In genomic region chr2:86050301-86050700, GRCh38 we compare ENCODE assay signal across 22 cellular contexts.
"Had no signal": no experiment of that assay in that cellular context is flagged by ENCODE, and none has a peak within 500 bp of the region (broad histone marks: within the 10 kb centered on the region; RNA-seq: fewer than 3 reads in every experiment).

No MANE protein-coding gene starts in this region.

- H3K9me3 Mint-ChIP-seq: activated CD4-positive, alpha-beta T cell treated with anti-CD3 and anti-CD28 coated beads, Interleukin-2, amount 10 ng/mL, durations not matched to agents 7 days and 5 days; activated naive CD4-positive, alpha-beta T cell treated with anti-CD3 and anti-CD28 coated beads, Interleukin-2, amount 50 U/mL, for 24 hours; mesothelial cell of epicardium; nephron had no signal

- H3K4me3 Mint-ChIP-seq: activated CD4-positive, alpha-beta T cell treated with anti-CD3 and anti-CD28 coated beads, Interleukin-2, amount 10 ng/mL, durations not matched to agents 7 days and 5 days; activated naive CD4-positive, alpha-beta T cell treated with anti-CD3 and anti-CD28 coated beads, Interleukin-2, amount 50 U/mL, for 24 hours; mesothelial cell of epicardium; nephron had no signal

- H3K27ac ChIP-seq: cardiac muscle cell, lower lobe of right lung, prostate gland, right atrium auricular region, thyroid gland had no signal

- DNase-seq: activated CD4-positive, alpha-beta T cell treated with anti-CD3 and anti-CD28 coated beads, Interleukin-2, amount 10 ng/mL, durations not matched to agents 7 days and 5 days; activated CD4-positive, CD25-positive, alpha-beta regulatory T cell; activated effector memory CD4-positive, alpha-beta T cell treated with Interleukin-2 at 50 U/mL for 16 hours; activated T-cell treated with anti-CD3 and anti-CD28 coated beads, Interleukin-2, amount 50 U/mL, for 1 hour; amniotic stem cell; hypothalamus; islet precursor cell; lower lobe of right lung; occipital lobe; SK-N-SH; stimulated activated CD4-positive, alpha-beta T cell treated with anti-CD3 and anti-CD28 coated beads, Interleukin-12 subunit alpha, Interleukin-12 subunit beta, amount 100 ng/mL, for 4 hours; stimulated activated CD4-positive, alpha-beta T cell treated with anti-CD3 and anti-CD28 coated beads, Interleukin-1b, Interleukin-23, amount 100 ng/mL, for 48 hours; stimulated activated CD8-positive, alpha-beta memory T cell treated with anti-CD3 and anti-CD28 coated beads, Interleukin-4, amount 100 ng/mL, for 48 hours; stimulated activated naive CD4-positive, alpha-beta T cell; thyroid gland had no signal

- H3K27me3 Mint-ChIP-seq: activated CD4-positive, alpha-beta T cell treated with anti-CD3 and anti-CD28 coated beads, Interleukin-2, amount 10 ng/mL, durations not matched to agents 7 days and 5 days; activated naive CD4-positive, alpha-beta T cell treated with anti-CD3 and anti-CD28 coated beads, Interleukin-2, amount 50 U/mL, for 24 hours had no signal

- ATAC-seq: left colon had no signal

- H3K4me1 Mint-ChIP-seq: activated CD4-positive, alpha-beta T cell treated with anti-CD3 and anti-CD28 coated beads, Interleukin-2, amount 10 ng/mL, durations not matched to agents 7 days and 5 days; activated naive CD4-positive, alpha-beta T cell treated with anti-CD3 and anti-CD28 coated beads, Interleukin-2, amount 50 U/mL, for 24 hours; mesothelial cell of epicardium had no signal

- H3K27ac Mint-ChIP-seq: activated CD4-positive, alpha-beta T cell treated with anti-CD3 and anti-CD28 coated beads, Interleukin-2, amount 10 ng/mL, durations not matched to agents 7 days and 5 days; activated naive CD4-positive, alpha-beta T cell treated with anti-CD3 and anti-CD28 coated beads, Interleukin-2, amount 50 U/mL, for 24 hours; mesothelial cell of epicardium; nephron had no signal
